1 cellular context compared by ENCODE assay signal in the genomic region with DNA sequence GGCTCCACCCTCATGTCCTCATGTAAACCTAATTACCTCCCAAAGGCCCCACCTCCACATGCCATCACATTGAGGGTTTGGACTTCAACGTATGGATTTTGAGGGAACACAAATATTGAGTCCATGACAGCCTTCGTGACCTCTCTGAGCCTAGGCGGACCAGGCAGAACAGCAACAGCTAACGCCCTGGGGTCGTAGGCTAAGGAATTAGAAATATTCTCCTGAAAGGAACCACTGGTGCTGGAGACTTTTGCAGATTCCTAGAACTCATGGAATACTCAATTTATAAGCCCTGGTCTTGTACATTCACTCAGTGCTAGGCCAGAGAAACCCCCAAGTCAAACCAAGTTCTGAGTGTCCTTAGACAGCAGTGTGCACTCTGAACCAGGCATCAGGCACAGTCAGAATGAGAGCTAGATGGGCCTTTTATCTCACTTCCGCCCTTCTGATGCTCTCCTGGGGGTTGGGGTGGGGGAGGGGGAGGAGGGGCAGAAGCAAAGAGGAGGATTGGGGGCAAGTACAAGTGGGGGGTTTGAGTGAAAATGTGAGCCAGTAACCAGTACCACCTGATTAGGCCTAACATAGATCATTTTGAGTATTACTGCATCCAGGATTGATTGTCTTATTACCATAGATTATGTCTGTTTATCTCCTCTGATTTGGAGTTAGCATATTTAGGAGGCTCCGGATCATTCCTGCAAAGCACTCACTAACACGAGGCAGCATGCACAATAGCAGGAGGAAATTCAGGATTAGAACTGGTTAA.
TF ChIP-seq lines count a peak whose summit lies in the region.

No MANE protein-coding gene starts in this region.

TF ChIP-seq in WTC11, 78 proteins besides CTCF, POLR2A, EP300 and RAD21 (continued from another document):
- TF ChIP-seq, protein P1, sequence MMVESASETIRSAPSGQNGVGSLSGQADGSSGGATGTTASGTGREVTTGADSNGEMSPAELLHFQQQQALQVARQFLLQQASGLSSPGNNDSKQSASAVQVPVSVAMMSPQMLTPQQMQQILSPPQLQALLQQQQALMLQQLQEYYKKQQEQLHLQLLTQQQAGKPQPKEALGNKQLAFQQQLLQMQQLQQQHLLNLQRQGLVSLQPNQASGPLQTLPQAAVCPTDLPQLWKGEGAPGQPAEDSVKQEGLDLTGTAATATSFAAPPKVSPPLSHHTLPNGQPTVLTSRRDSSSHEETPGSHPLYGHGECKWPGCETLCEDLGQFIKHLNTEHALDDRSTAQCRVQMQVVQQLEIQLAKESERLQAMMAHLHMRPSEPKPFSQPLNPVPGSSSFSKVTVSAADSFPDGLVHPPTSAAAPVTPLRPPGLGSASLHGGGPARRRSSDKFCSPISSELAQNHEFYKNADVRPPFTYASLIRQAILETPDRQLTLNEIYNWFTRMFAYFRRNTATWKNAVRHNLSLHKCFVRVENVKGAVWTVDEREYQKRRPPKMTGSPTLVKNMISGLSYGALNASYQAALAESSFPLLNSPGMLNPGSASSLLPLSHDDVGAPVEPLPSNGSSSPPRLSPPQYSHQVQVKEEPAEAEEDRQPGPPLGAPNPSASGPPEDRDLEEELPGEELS (CRISPR knock-in tag; IDR thresholded peaks at IDR 0.05), result no peak
- TF ChIP-seq ZNF317 (CRISPR knock-in tag; IDR thresholded peaks at IDR 0.05; ENCODE audit: borderline replicate concordance, low read depth) (no peak), IRF2 (CRISPR knock-in tag; IDR thresholded peaks at IDR 0.05; ENCODE audit: borderline replicate concordance, low read depth) (no peak), NFE2L1 (CRISPR knock-in tag; IDR thresholded peaks at IDR 0.05) (no peak), MYBL2 (CRISPR knock-in tag; IDR thresholded peaks at IDR 0.05) (no peak)
- TF ChIP-seq, protein P2, sequence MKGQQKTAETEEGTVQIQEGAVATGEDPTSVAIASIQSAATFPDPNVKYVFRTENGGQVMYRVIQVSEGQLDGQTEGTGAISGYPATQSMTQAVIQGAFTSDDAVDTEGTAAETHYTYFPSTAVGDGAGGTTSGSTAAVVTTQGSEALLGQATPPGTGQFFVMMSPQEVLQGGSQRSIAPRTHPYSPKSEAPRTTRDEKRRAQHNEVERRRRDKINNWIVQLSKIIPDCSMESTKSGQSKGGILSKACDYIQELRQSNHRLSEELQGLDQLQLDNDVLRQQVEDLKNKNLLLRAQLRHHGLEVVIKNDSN (CRISPR knock-in tag; IDR thresholded peaks at IDR 0.05), result no peak
- TF ChIP-seq, protein P3, sequence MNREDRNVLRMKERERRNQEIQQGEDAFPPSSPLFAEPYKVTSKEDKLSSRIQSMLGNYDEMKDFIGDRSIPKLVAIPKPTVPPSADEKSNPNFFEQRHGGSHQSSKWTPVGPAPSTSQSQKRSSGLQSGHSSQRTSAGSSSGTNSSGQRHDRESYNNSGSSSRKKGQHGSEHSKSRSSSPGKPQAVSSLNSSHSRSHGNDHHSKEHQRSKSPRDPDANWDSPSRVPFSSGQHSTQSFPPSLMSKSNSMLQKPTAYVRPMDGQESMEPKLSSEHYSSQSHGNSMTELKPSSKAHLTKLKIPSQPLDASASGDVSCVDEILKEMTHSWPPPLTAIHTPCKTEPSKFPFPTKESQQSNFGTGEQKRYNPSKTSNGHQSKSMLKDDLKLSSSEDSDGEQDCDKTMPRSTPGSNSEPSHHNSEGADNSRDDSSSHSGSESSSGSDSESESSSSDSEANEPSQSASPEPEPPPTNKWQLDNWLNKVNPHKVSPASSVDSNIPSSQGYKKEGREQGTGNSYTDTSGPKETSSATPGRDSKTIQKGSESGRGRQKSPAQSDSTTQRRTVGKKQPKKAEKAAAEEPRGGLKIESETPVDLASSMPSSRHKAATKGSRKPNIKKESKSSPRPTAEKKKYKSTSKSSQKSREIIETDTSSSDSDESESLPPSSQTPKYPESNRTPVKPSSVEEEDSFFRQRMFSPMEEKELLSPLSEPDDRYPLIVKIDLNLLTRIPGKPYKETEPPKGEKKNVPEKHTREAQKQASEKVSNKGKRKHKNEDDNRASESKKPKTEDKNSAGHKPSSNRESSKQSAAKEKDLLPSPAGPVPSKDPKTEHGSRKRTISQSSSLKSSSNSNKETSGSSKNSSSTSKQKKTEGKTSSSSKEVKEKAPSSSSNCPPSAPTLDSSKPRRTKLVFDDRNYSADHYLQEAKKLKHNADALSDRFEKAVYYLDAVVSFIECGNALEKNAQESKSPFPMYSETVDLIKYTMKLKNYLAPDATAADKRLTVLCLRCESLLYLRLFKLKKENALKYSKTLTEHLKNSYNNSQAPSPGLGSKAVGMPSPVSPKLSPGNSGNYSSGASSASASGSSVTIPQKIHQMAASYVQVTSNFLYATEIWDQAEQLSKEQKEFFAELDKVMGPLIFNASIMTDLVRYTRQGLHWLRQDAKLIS (CRISPR knock-in tag; IDR thresholded peaks at IDR 0.05; ENCODE audit: borderline replicate concordance), result no peak
- TF ChIP-seq, protein P4, sequence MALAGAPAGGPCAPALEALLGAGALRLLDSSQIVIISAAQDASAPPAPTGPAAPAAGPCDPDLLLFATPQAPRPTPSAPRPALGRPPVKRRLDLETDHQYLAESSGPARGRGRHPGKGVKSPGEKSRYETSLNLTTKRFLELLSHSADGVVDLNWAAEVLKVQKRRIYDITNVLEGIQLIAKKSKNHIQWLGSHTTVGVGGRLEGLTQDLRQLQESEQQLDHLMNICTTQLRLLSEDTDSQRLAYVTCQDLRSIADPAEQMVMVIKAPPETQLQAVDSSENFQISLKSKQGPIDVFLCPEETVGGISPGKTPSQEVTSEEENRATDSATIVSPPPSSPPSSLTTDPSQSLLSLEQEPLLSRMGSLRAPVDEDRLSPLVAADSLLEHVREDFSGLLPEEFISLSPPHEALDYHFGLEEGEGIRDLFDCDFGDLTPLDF (CRISPR knock-in tag; IDR thresholded peaks at IDR 0.05), result no peak
- TF ChIP-seq, protein P5, sequence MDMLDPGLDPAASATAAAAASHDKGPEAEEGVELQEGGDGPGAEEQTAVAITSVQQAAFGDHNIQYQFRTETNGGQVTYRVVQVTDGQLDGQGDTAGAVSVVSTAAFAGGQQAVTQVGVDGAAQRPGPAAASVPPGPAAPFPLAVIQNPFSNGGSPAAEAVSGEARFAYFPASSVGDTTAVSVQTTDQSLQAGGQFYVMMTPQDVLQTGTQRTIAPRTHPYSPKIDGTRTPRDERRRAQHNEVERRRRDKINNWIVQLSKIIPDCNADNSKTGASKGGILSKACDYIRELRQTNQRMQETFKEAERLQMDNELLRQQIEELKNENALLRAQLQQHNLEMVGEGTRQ (CRISPR knock-in tag; IDR thresholded peaks at IDR 0.05), result no peak
